Comparison of ENCODE assay signal across 8 cellular contexts in genomic region chr9:132769895-132770774, GRCh38.
A peak's percentile ranks its signal among the peaks of the same experiment; 100 is the strongest.
DNase-seq lines count a peak whose midpoint lies in the region; ATAC-seq and TF ChIP-seq lines count a peak whose summit lies in the region.

No MANE protein-coding gene starts in this region.

- H3K27ac ChIP-seq in effector memory CD4-positive, alpha-beta T cell (ENCODE audit: insufficient read depth, low read length, poor library complexity, severe bottlenecking): peak overlapping the region; percentile 77

- no peaks in the 10 kb centered on the region for H3K36me3 ChIP-seq in effector memory CD4-positive, alpha-beta T cell (ENCODE audit: control insufficient read depth, insufficient read depth, low read length)

- peak overlapping the region; percentile 89 for H3K4me3 ChIP-seq in NB4 (ENCODE audit: low read depth, low read length)
- peak overlapping the region; percentile 99 for H3K4me3 ChIP-seq in effector memory CD4-positive, alpha-beta T cell (ENCODE audit: insufficient read depth, low read depth, low read length, poor library complexity, severe bottlenecking)

- no peak for TF ChIP-seq CTCF in NB4 (IDR thresholded peaks at IDR 0.05; ENCODE audit: low read depth, low read length)

- no peaks in the 10 kb centered on the region for H3K9me3 ChIP-seq in effector memory CD4-positive, alpha-beta T cell (ENCODE audit: control insufficient read depth, low read length)

- no peaks in the 10 kb centered on the region for H3K27me3 ChIP-seq in effector memory CD4-positive, alpha-beta T cell (replicated peaks; ENCODE audit: control insufficient read depth, insufficient read depth, low read length, poor library complexity, severe bottlenecking)

- H3K4me1 ChIP-seq in effector memory CD4-positive, alpha-beta T cell (ENCODE audit: control insufficient read depth, insufficient read depth, low read length, poor library complexity, severe bottlenecking): peaks cover 5% of the 10 kb centered on the region

- peak; percentile 39 for ATAC-seq in GM21526 (IDR thresholded peaks at IDR 0.05; ENCODE audit: low FRiP score, unreplicated experiment)

- TF ChIP-seq POLR2A in NB4 (IDR thresholded peaks at IDR 0.05; ENCODE audit: extremely low read depth, insufficient read length): peak; percentile 63

- peak; percentile 45 for DNase-seq in DMS153 (lab: John Stamatoyannopoulos, UW)
- peak; percentile 82 for DNase-seq in NB4 (ENCODE audit: low read depth)
- DNase-seq in activated CD4-positive, alpha-beta T cell treated with anti-CD3 and anti-CD28 coated beads, Interleukin-2, amount 50 U/mL, for 48 hours: peak; percentile 64 to 71
- peak; percentile 11 to 35 (median 32) for DNase-seq in effector memory CD4-positive, alpha-beta T cell
- DNase-seq in medulla oblongata (ENCODE audit: extremely low spot score): peak; percentile 57
- peak; percentile 30 for DNase-seq in stimulated activated CD8-positive, alpha-beta memory T cell treated with anti-CD3 and anti-CD28 coated beads, Interleukin-12 subunit alpha, Interleukin-12 subunit beta, amount 100 ng/mL, for 24 hours (ENCODE audit: extremely low read depth)
- no peak for DNase-seq in COR-L47 (lab: John Stamatoyannopoulos, UW)
